Comparison of ENCODE assay signal across 31 cellular contexts in the genomic region with DNA sequence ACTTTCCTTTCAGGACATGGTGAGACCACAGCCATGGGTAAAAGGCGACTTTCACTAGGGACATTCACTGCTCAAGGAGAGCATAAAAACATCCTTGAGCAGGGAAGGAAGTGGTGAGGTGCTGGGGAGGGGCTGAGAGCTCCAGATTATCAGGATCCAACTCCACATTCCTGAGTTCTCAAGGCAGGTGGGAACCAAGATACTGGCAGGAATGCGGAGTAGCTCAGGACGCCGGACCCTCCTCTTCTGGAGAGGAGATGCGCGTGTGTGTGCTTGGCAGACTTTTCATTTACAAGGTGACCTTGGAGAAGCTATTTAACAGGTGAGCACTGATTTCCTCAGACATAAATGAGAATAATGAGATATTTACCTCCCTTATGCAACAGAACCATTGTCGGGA. TPM values are rescaled to one million over a fixed set of nuclear protein-coding genes. Genes with fewer than 3 reads are reported as not detected.
DNase-seq lines count a peak whose midpoint lies in the region; ATAC-seq and TF ChIP-seq lines count a peak whose summit lies in the region.
"Had no signal": no experiment of that assay in that cellular context is flagged by ENCODE, and none has a peak within 500 bp of the region (broad histone marks: within the 10 kb centered on the region; RNA-seq: fewer than 3 reads in every experiment).

No MANE protein-coding gene starts in this region.

- peaks cover 6% of the 10 kb centered on the region for H3K4me1 Mint-ChIP-seq in CD8-positive, alpha-beta T cell (ENCODE audit: low read depth)

- ATAC-seq in CD8-positive, alpha-beta T cell = no peak
- ATAC-seq in body of pancreas = no peak
- ATAC-seq: left colon; stimulated activated memory B cell treated with anti-CD40 and anti-IgM and Interleukin-4, amounts not matched to agents 10 μg/mL and 1 μg/mL and 100 μg/mL, for 72 hours had no signal

- CTCF ChIA-PET in CD8-positive, alpha-beta T cell (lab: Charles Lee) = no interaction called here

- no peaks in the 10 kb centered on the region for H3K36me3 ChIP-seq in CD8-positive, alpha-beta T cell (ENCODE audit: insufficient read depth, low read length)
- no peaks in the 10 kb centered on the region for H3K36me3 ChIP-seq in body of pancreas (replicated peaks in 1 of 2; ENCODE audit: insufficient read depth in 1 of 2, low read depth in 2 of 2)
- H3K36me3 ChIP-seq: right lobe of liver had no signal

- POLR2A ChIA-PET in CD8-positive, alpha-beta T cell (lab: Charles Lee) = no interaction called here

- no peaks in the 10 kb centered on the region for H3K27me3 ChIP-seq in CD8-positive, alpha-beta T cell (ENCODE audit: insufficient read depth, low read length)
- H3K27me3 ChIP-seq in body of pancreas = no peaks in the 10 kb centered on the region
- H3K27me3 ChIP-seq: dorsolateral prefrontal cortex, right lobe of liver had no signal

- no peaks in the 10 kb centered on the region for H3K36me3 Mint-ChIP-seq in CD8-positive, alpha-beta T cell
- H3K36me3 Mint-ChIP-seq: brain; CD4-positive, CD25-positive, alpha-beta regulatory T cell; type B pancreatic cell had no signal

- intact Hi-C loops in CD8-positive, alpha-beta T cell (cut with DNase I, micrococcal nuclease) = no loop called here
- intact Hi-C loops in body of pancreas (cut with DNase I) = no loop called here

- TF ChIP-seq CTCF in VCaP (conservative IDR thresholded peaks at IDR 0.05) (no peak), body of pancreas (IDR thresholded peaks at IDR 0.05) (no peak)
- TF ChIP-seq CTCF in CD8-positive, alpha-beta T cell (IDR thresholded peaks at IDR 0.05) = no peak

- no peaks in the 10 kb centered on the region for H3K4me1 ChIP-seq in CD8-positive, alpha-beta T cell (ENCODE audit: insufficient read depth, low read length)
- no peaks in the 10 kb centered on the region for H3K4me1 ChIP-seq in body of pancreas
- H3K4me1 ChIP-seq: right lobe of liver had no signal

- 81 to 83% methylated on average over 7 of the region's 7 CpGs for WGBS in body of pancreas, 2 donors

- H3K9me3 ChIP-seq in CD8-positive, alpha-beta T cell (ENCODE audit: low read length) = no peaks in the 10 kb centered on the region
- H3K9me3 ChIP-seq in body of pancreas = no peaks in the 10 kb centered on the region
- H3K9me3 ChIP-seq: right lobe of liver had no signal

- H3K27ac ChIP-seq in VCaP (peak overlapping the region; percentile 71), body of pancreas (no peak overlapping the region)
- no peak overlapping the region for H3K27ac ChIP-seq in CD8-positive, alpha-beta T cell (ENCODE audit: low read depth, low read length)
- H3K27ac ChIP-seq: 22Rv1, dorsolateral prefrontal cortex, right lobe of liver, RWPE1 had no signal

- H3K27ac Mint-ChIP-seq in CD8-positive, alpha-beta T cell = no peak overlapping the region
- H3K27ac Mint-ChIP-seq: brain; CD4-positive, CD25-positive, alpha-beta regulatory T cell; progenitor cell of endocrine pancreas; T-helper 1 cell treated with Interleukin-12 subunit alpha and Interleukin-12 subunit beta and Interleukin-4 antibody, amounts not matched to agents 30 μg/mL and 1 μg/mL, for 36 hours; type B pancreatic cell had no signal

- H3K4me3 Mint-ChIP-seq in CD8-positive, alpha-beta T cell = no peak overlapping the region
- H3K4me3 Mint-ChIP-seq: activated T-cell treated with anti-CD3 and anti-CD28 coated beads, Interleukin-2, amount 50 U/mL, for 24 hours; brain; CD4-positive, CD25-positive, alpha-beta regulatory T cell; stimulated activated memory B cell treated with anti-CD40 and anti-IgM and Interleukin-4, amounts not matched to agents 10 μg/mL and 1 μg/mL and 100 μg/mL, for 72 hours; T-helper 1 cell treated with Interleukin-12 subunit alpha and Interleukin-12 subunit beta and Interleukin-4 antibody, amounts not matched to agents 30 μg/mL and 1 μg/mL, for 36 hours; type B pancreatic cell had no signal

- no peak for TF ChIP-seq POLR2A in body of pancreas (IDR thresholded peaks at IDR 0.05)

- DNase-seq in DMS53 (lab: John Stamatoyannopoulos, UW) = peak; percentile 26
- no peak for DNase-seq in DMS53 treated with DMSO at 0.1 percent for 48 hours (lab: John Stamatoyannopoulos, UW; ENCODE audit: unreplicated experiment)
- peak; percentile 41 for DNase-seq in iPS-NIHi11 (ENCODE audit: low spot score)
- no peak for DNase-seq in activated naive CD4-positive, alpha-beta T cell (lab: John Stamatoyannopoulos, UW)
- no peak for DNase-seq in cerebellar cortex (ENCODE audit: low spot score)
- DNase-seq in CD8-positive, alpha-beta T cell = no peak
- no peak for DNase-seq in body of pancreas
- DNase-seq: activated CD4-positive, alpha-beta T cell treated with anti-CD3 and anti-CD28 coated beads for 4 hours; activated gamma-delta T cell treated with Interleukin-2 at 50 U/mL for 16 hours; activated T-cell treated with anti-CD3 and anti-CD28 coated beads, Interleukin-2, amount 50 U/mL, for 24 hours; dorsolateral prefrontal cortex; GOT3; KG1; left colon; NCI-H1436 treated with DMSO at 0.1 percent for 48 hours; NCI-H2107; NCI-H446; NCI-H774; right lobe of liver; stimulated activated CD4-positive, alpha-beta T cell treated with anti-CD3 and anti-CD28 coated beads, Interleukin-12 subunit alpha, Interleukin-12 subunit beta, amount 100 ng/mL, for 4 hours; stimulated activated CD4-positive, alpha-beta T cell treated with anti-CD3 and anti-CD28 coated beads, Interleukin-4, amount 100 ng/mL, for 1 hour; substantia nigra had no signal

- H3K4me3 ChIP-seq in CD8-positive, alpha-beta T cell (ENCODE audit: low read depth, low read length) = no peak overlapping the region
- H3K4me3 ChIP-seq in body of pancreas = no peak overlapping the region
- H3K4me3 ChIP-seq: dorsolateral prefrontal cortex, right lobe of liver had no signal

- H3K9me3 Mint-ChIP-seq in CD8-positive, alpha-beta T cell = peaks cover 6% of the 10 kb centered on the region
- H3K9me3 Mint-ChIP-seq: activated T-cell treated with anti-CD3 and anti-CD28 coated beads, Interleukin-2, amount 50 U/mL, for 24 hours; T-helper 1 cell treated with Interleukin-12 subunit alpha and Interleukin-12 subunit beta and Interleukin-4 antibody, amounts not matched to agents 30 μg/mL and 1 μg/mL, for 36 hours; type B pancreatic cell had no signal

- no peaks in the 10 kb centered on the region for H3K27me3 Mint-ChIP-seq in CD8-positive, alpha-beta T cell (ENCODE audit: low read depth)
- H3K27me3 Mint-ChIP-seq: activated T-cell treated with anti-CD3 and anti-CD28 coated beads, Interleukin-2, amount 50 U/mL, for 24 hours; CD4-positive, CD25-positive, alpha-beta regulatory T cell; progenitor cell of endocrine pancreas; stimulated activated memory B cell treated with anti-CD40 and anti-IgM and Interleukin-4, amounts not matched to agents 10 μg/mL and 1 μg/mL and 100 μg/mL, for 72 hours; type B pancreatic cell had no signal

RNA-seq across cellular contexts. Expression of a gene that starts 41.3 kb away (rescaled TPM):
- 10 to 100 TPM; 57.3 to 66.3 TPM for total RNA-seq in CD8-positive, alpha-beta T cell
- total RNA-seq in body of pancreas = 1 to 10 TPM in 1 of 2 donors, under 1 TPM in 1; 0.66 to 1.3 TPM

Comparison
In these comparisons a context has a peak if more than half of its experiments do, and no peak if none do; other contexts are left out.
1. DNase-seq: peak in DMS53 (single experiment) and iPS-NIHi11 (single experiment); none in DMS53 treated with DMSO at 0.1 percent for 48 hours (single experiment), activated naive CD4-positive, alpha-beta T cell (0 of 4), cerebellar cortex (single experiment), CD8-positive, alpha-beta T cell (0 of 7) and body of pancreas (0 of 4).
2. RNA of a gene that starts 41.3 kb away (total RNA-seq): 57.3 to 66.3 TPM in CD8-positive, alpha-beta T cell; 0.66 to 1.3 TPM in body of pancreas; every median in the first group is over 10 times any median in the second.